ENCODE assay signal across 1 cellular context in the genomic region with DNA sequence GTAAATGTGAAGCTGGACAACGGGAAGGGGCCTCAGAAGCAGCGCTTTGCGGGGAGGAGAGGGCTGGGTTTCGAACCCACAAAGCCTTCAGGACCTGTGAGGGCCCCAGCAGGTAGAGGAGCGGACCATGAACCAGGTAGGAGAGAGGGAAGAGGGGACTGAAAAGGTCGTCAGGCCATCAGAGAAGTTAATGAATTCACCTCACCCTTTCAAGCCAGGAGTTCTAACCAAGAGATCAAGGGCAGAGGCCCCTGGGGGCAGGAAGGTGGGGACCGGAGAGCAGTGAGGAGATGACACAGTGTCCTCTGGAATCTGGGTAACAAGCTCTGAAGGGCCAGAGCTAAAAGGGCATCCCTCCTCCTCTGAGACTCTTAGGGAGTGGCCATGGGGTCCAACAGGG.
TF ChIP-seq lines count a peak whose summit lies in the region.

No MANE protein-coding gene starts in this region.

TF ChIP-seq in IMR-90, 13 proteins besides CTCF, POLR2A, EP300 and RAD21:
- TF ChIP-seq NFE2L2 (IDR thresholded peaks at IDR 0.05; ENCODE audit: low read depth, low read length) (no peak), MAZ (IDR thresholded peaks at IDR 0.05; ENCODE audit: borderline replicate concordance, low read depth, low read length) (no peak), MXI1 (IDR thresholded peaks at IDR 0.05; ENCODE audit: borderline replicate concordance, low read depth, low read length) (no peak), RFX5 (IDR thresholded peaks at IDR 0.05; ENCODE audit: low read depth, low read length) (no peak), CHD1 (IDR thresholded peaks at IDR 0.05; ENCODE audit: low read depth, low read length) (no peak), BHLHE40 (IDR thresholded peaks at IDR 0.05; ENCODE audit: low read depth, low read length) (no peak), FOS (IDR thresholded peaks at IDR 0.05; ENCODE audit: low read depth, low read length) (no peak), CEBPB (IDR thresholded peaks at IDR 0.05; ENCODE audit: low read depth, low read length) (no peak), RCOR1 (IDR thresholded peaks at IDR 0.05; ENCODE audit: insufficient replicate concordance, low read length) (no peak), MAFK (IDR thresholded peaks at IDR 0.05; ENCODE audit: low read depth, low read length) (no peak), SMC3 (IDR thresholded peaks at IDR 0.05; ENCODE audit: low read depth, low read length) (no peak)
- TF ChIP-seq, protein P1, sequence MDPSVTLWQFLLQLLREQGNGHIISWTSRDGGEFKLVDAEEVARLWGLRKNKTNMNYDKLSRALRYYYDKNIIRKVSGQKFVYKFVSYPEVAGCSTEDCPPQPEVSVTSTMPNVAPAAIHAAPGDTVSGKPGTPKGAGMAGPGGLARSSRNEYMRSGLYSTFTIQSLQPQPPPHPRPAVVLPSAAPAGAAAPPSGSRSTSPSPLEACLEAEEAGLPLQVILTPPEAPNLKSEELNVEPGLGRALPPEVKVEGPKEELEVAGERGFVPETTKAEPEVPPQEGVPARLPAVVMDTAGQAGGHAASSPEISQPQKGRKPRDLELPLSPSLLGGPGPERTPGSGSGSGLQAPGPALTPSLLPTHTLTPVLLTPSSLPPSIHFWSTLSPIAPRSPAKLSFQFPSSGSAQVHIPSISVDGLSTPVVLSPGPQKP (IDR thresholded peaks at IDR 0.05; ENCODE audit: borderline replicate concordance, low read depth, low read length): no peak
- TF ChIP-seq, protein P2, sequence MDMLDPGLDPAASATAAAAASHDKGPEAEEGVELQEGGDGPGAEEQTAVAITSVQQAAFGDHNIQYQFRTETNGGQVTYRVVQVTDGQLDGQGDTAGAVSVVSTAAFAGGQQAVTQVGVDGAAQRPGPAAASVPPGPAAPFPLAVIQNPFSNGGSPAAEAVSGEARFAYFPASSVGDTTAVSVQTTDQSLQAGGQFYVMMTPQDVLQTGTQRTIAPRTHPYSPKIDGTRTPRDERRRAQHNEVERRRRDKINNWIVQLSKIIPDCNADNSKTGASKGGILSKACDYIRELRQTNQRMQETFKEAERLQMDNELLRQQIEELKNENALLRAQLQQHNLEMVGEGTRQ (IDR thresholded peaks at IDR 0.05; ENCODE audit: low read depth, low read length): no peak
